ENCODE assay signal across 19 cellular contexts in genomic region chr20:55437778-55438417, GRCh38.
"Had no signal": no experiment of that assay in that cellular context is flagged by ENCODE, and none has a peak within 500 bp of the region (broad histone marks: within the 10 kb centered on the region; RNA-seq: fewer than 3 reads in every experiment).

No MANE protein-coding gene starts in this region.

- H3K9me3 ChIP-seq: heart right ventricle, prostate gland, right lobe of liver, spleen, thoracic aorta, transverse colon had no signal

- H3K27me3 ChIP-seq: dorsolateral prefrontal cortex, heart right ventricle, right lobe of liver, spleen, transverse colon had no signal

- H3K36me3 ChIP-seq: heart right ventricle, prostate gland, right lobe of liver, spleen, thoracic aorta, transverse colon had no signal

- FAIRE-seq: frontal cortex, kidney had no signal

- H3K27ac ChIP-seq: heart right ventricle, prostate gland, right lobe of liver, spleen, thoracic aorta, transverse colon had no signal

- H3K4me3 ChIP-seq: heart right ventricle, prostate gland, right lobe of liver, spleen, thoracic aorta, transverse colon had no signal

- H3K4me1 ChIP-seq: heart right ventricle, prostate gland, right lobe of liver, spleen, transverse colon had no signal

- DNase-seq: cortex of kidney; effector CD8-positive, alpha-beta T cell; heart right ventricle; kidney; left cardiac atrium; mesendoderm; naive thymus-derived CD4-positive, alpha-beta T cell; nephron progenitor cell; right lobe of liver; spleen; stimulated activated CD4-positive, alpha-beta T cell treated with anti-CD3 and anti-CD28 coated beads, Interleukin-15, amount 100 ng/mL, for 24 hours; stimulated activated CD4-positive, alpha-beta T cell treated with anti-CD3 and anti-CD28 coated beads, Interleukin-1b, Interleukin-23, amount 100 ng/mL, for 48 hours; stimulated activated CD4-positive, alpha-beta T cell treated with anti-CD3 and anti-CD28 coated beads, Interleukin-4, amount 100 ng/mL, for 24 hours; stimulated activated naive CD8-positive, alpha-beta T cell treated with anti-CD3 and anti-CD28 coated beads, Interleukin-15, amount 100 ng/mL, for 72 hours; transverse colon had no signal
